In the genomic region with DNA sequence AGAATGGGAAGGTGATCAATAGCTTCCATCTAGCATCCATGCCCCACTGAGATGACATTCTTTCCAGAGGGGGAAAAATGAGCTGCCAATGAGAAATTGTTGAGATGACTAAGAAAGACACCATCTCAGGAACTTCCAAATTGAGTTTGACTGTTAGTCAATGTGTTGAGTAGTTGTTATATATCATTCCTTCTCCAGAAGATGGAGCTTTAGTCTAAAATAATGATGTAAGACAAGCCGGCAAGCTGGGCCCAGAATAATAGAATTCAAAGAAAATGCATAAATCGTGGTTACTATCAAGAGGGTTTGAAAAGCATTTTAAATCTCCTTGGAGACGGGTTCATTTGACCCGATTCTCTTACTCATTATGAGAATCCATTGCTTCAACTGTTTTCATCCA, we compare ENCODE assay signal across 10 cellular contexts.
A peak's percentile ranks its signal among the peaks of the same experiment; 100 is the strongest.
DNase-seq lines count a peak whose midpoint lies in the region; ATAC-seq, FAIRE-seq and TF ChIP-seq lines count a peak whose summit lies in the region.
"Had no signal": no experiment of that assay in that cellular context is flagged by ENCODE, and none has a peak within 500 bp of the region (broad histone marks: within the 10 kb centered on the region; RNA-seq: fewer than 3 reads in every experiment).

No MANE protein-coding gene starts in this region.

- H3K27me3 ChIP-seq in GM12878 (replicated peaks in 1 of 2; ENCODE audit: control insufficient read depth in 2 of 2, insufficient read depth in 2 of 2, low read length in 1 of 2) (no peaks in the 10 kb centered on the region), mesenchymal stem cell (ENCODE audit: control insufficient read depth in 1 of 2, insufficient read depth in 1 of 2, low read length in 2 of 2) (no peaks in the 10 kb centered on the region), gastrocnemius medialis (no peaks in the 10 kb centered on the region)

- H3K4me3 Mint-ChIP-seq in naive B cell, result peak overlapping the region in 1 of 8 donors; percentile 19
- H3K4me3 Mint-ChIP-seq: dendritic cell treated with granulocyte-macrophage colony-stimulating factor and Interleukin-4, amounts not matched to agents 40 ng/mL and 50 ng/mL, for 4 days; nephron progenitor cell had no signal

- H2BK15ac ChIP-seq in mesenchymal stem cell (ENCODE audit: low read depth, poor library complexity, severe bottlenecking), result no peak overlapping the region

- no TSS peak for BruUV-seq in GM12878 (replicated peaks; lab: Mats Ljungman, UMichigan)

- H2AFZ ChIP-seq in GM12878 (ENCODE audit: control insufficient read depth, low read depth, low read length) (peak overlapping the region; percentile 5; the same call in 1 of the 2 replicates), mesenchymal stem cell (ENCODE audit: low read depth, low read length) (no peak overlapping the region)

- ATAC-seq in GM12878 (peak; percentile 9; the same call in 1 of the 3 replicates), naive B cell (ENCODE audit: low read depth in 2 of 2) (peak; percentile 42 to 54), HG02870 (IDR thresholded peaks at IDR 0.05; ENCODE audit: unreplicated experiment) (no peak), gastrocnemius medialis (no peak), HG03571 (IDR thresholded peaks at IDR 0.05; ENCODE audit: unreplicated experiment) (no peak)

- no peaks in the 10 kb centered on the region for H3K79me1 ChIP-seq in mesenchymal stem cell (replicated peaks; ENCODE audit: low read length, poor library complexity, severe bottlenecking)

- RAD21 ChIA-PET in GM12878 (lab: Charles Lee; ENCODE audit: unreplicated experiment), result interaction anchor here (0.6 to 10.2 kb wide), 18 partner anchors 9 to 422 kb away, joined by 3 to 143 read pairs (median 6); partner anchors contain the start of gene GRIN2A

- H3K18ac ChIP-seq in mesenchymal stem cell (ENCODE audit: low read depth in 1 of 2, low read length in 2 of 2), result no peak overlapping the region

- no peak overlapping the region for H4K8ac ChIP-seq in mesenchymal stem cell (ENCODE audit: low read length)

- no peaks in the 10 kb centered on the region for H3K36me3 ChIP-seq in GM12878 (ENCODE audit: control insufficient read depth in 2 of 2, insufficient read depth in 2 of 2, low read length in 1 of 2)
- H3K36me3 ChIP-seq in mesenchymal stem cell (ENCODE audit: control insufficient read depth in 1 of 2, insufficient read depth in 2 of 2, low read depth in 1 of 2, low read length in 2 of 2), result no peaks in the 10 kb centered on the region
- no peaks in the 10 kb centered on the region for H3K36me3 ChIP-seq in gastrocnemius medialis

- H2BK5ac ChIP-seq in mesenchymal stem cell (ENCODE audit: low read depth, low read length, poor library complexity, severe bottlenecking), result no peak overlapping the region

- H3K4me3 ChIP-seq in GM12878 (no peak overlapping the region), mesenchymal stem cell (ENCODE audit: insufficient read depth in 1 of 2, low read depth in 1 of 2, low read length in 2 of 2) (no peak overlapping the region), gastrocnemius medialis (no peak overlapping the region)

- DNase-seq in GM10266 (ENCODE audit: extremely low spot score) (peak; percentile 17), LHCN-M2 (ENCODE audit: low read depth) (peak; percentile 8), GM12878 (ENCODE audit: low read depth, low spot score) (no peak), naive B cell (peak; percentile 24), mesenchymal stem cell (no peak), gastrocnemius medialis (no peak)
- DNase-seq: nephron progenitor cell had no signal

- in situ Hi-C loops in GM12878 (cut with MboI) (loop anchor here (5.0 to 25.0 kb wide), 3 partner anchors 192 to 572 kb away; partner anchors contain the start of genes CIITA and NUBP1), gastrocnemius medialis (cut with MboI; ENCODE audit: low sequenced_read_pairs in 4 of 4) (no loop called here)

- 26% methylated on average over 4 of the region's 4 CpGs for WGBS in GM12878 (ENCODE audit: insufficient coverage, insufficient replicate concordance, low lambda C conversion rate, missing lambda C conversion rate)
- WGBS in mesenchymal stem cell, result 85% methylated on average over 3 of the region's 4 CpGs

- H2AK5ac ChIP-seq in mesenchymal stem cell (ENCODE audit: low read length, severe bottlenecking), result no peak overlapping the region

- no peaks in the 10 kb centered on the region for H4K20me1 ChIP-seq in GM12878 (ENCODE audit: control insufficient read depth, insufficient read depth)

- no peaks in the 10 kb centered on the region for H3K79me2 ChIP-seq in GM12878 (ENCODE audit: control insufficient read depth, insufficient read depth, low read length)

- H3K27ac ChIP-seq in GM12878 (ENCODE audit: control insufficient read depth, insufficient read depth) (no peak overlapping the region), mesenchymal stem cell (ENCODE audit: low read length, poor library complexity, severe bottlenecking) (no peak overlapping the region), gastrocnemius medialis (no peak overlapping the region)

- H3K9me3 Mint-ChIP-seq in naive B cell, result peaks cover 0 to 2% (median 0%) of the 10 kb centered on the region in 7 donors
- H3K9me3 Mint-ChIP-seq: dendritic cell treated with granulocyte-macrophage colony-stimulating factor and Interleukin-4, amounts not matched to agents 40 ng/mL and 50 ng/mL, for 4 days; nephron progenitor cell had no signal

- H3K14ac ChIP-seq in mesenchymal stem cell (ENCODE audit: low read length in 2 of 2), result no peak overlapping the region

- peaks cover 28 to 43% (median 33%) of the 10 kb centered on the region in 3 donors for H3K4me1 Mint-ChIP-seq in naive B cell

- intact Hi-C loops in GM12878 (cut with micrococcal nuclease; ENCODE audit: unreplicated experiment), result loop anchor here (1.0 to 5.0 kb wide), 4 partner anchors 57 to 422 kb away; partner anchors contain the start of gene ATF7IP2
- intact Hi-C loops in gastrocnemius medialis (cut with DNase I; ENCODE audit: low total_unique reads), result no loop called here

- peak; percentile 63 for TF ChIP-seq RAD21 in GM12878 (IDR thresholded peaks at IDR 0.05; ENCODE audit: insufficient read depth, low read depth, low read length)

- peak; percentile 91 for FAIRE-seq in GM12878 (lab: Jason Lieb, UNC)

- no peak overlapping the region for H3K23ac ChIP-seq in mesenchymal stem cell (ENCODE audit: low read length in 2 of 2)

- H3K27me3 Mint-ChIP-seq in naive B cell, result no peaks in the 10 kb centered on the region
- H3K27me3 Mint-ChIP-seq: dendritic cell treated with granulocyte-macrophage colony-stimulating factor and Interleukin-4, amounts not matched to agents 40 ng/mL and 50 ng/mL, for 4 days had no signal

- SMC1A ChIA-PET in GM12878 (lab: Charles Lee; ENCODE audit: uncharacterized antibody, unreplicated experiment), result interaction anchor here (0.6 to 8.8 kb wide), 27 partner anchors 8 to 650 kb away, joined by 3 to 139 read pairs (median 4); partner anchors contain the start of gene GRIN2A

- peak overlapping the region in 5 of 6 donors; percentile 0 to 78 (median 27) for H3K27ac Mint-ChIP-seq in naive B cell
- H3K27ac Mint-ChIP-seq: dendritic cell treated with granulocyte-macrophage colony-stimulating factor and Interleukin-4, amounts not matched to agents 40 ng/mL and 50 ng/mL, for 4 days; nephron progenitor cell had no signal

- H3K4me2 ChIP-seq in GM12878 (ENCODE audit: control insufficient read depth, insufficient read depth), result no peak overlapping the region
- no peak overlapping the region for H3K4me2 ChIP-seq in mesenchymal stem cell (ENCODE audit: low read length, poor library complexity, severe bottlenecking)

- no peak overlapping the region for H3K9ac ChIP-seq in GM12878 (ENCODE audit: control insufficient read depth, insufficient read depth, low read length)
- H3K9ac ChIP-seq in mesenchymal stem cell (ENCODE audit: low read length), result no peak overlapping the region

- H3K4ac ChIP-seq in mesenchymal stem cell (ENCODE audit: low read depth in 1 of 2, low read length in 2 of 2), result no peak overlapping the region

- POLR2A ChIA-PET in GM12878 (lab: Charles Lee), result interaction anchor here (1.3 to 2.8 kb wide), 5 partner anchors 18 to 200 kb away, joined by 3 to 15 read pairs (median 9); no protein-coding TSS in a partner anchor

- CTCF ChIA-PET in GM12878 (lab: Yijun Ruan, JAX), result interaction anchor here (0.6 to 13.8 kb wide), 17 partner anchors 9 to 423 kb away, joined by 3 to 196 read pairs (median 6); partner anchors contain the start of gene ATF7IP2

- H2BK12ac ChIP-seq in mesenchymal stem cell (ENCODE audit: low read length in 2 of 2), result no peak overlapping the region

- H2BK120ac ChIP-seq in mesenchymal stem cell (ENCODE audit: low read depth, low read length), result no peak overlapping the region

- peaks cover 13% of the 10 kb centered on the region for H3K4me1 ChIP-seq in GM12878 (ENCODE audit: control insufficient read depth, insufficient read depth, low read length)
- no peaks in the 10 kb centered on the region for H3K4me1 ChIP-seq in mesenchymal stem cell (ENCODE audit: control insufficient read depth, insufficient read depth, low read depth, low read length)
- no peaks in the 10 kb centered on the region for H3K4me1 ChIP-seq in gastrocnemius medialis

- no peak for TF ChIP-seq EP300 in GM12878 (IDR thresholded peaks at IDR 0.05; ENCODE audit: borderline replicate concordance in 1 of 2, control insufficient read depth in 1 of 2, low read depth in 2 of 2, low read length in 2 of 2)

- no peak overlapping the region for H4K91ac ChIP-seq in mesenchymal stem cell (ENCODE audit: low read length)

- H3K36me3 Mint-ChIP-seq in naive B cell, result no peaks in the 10 kb centered on the region

- H3K9me3 ChIP-seq in GM12878 (replicated peaks; ENCODE audit: control insufficient read depth, insufficient read depth, low read length), result no peaks in the 10 kb centered on the region; the same call in 2 of the 3 replicates
- H3K9me3 ChIP-seq in mesenchymal stem cell (ENCODE audit: control insufficient read depth, low read length), result no peaks in the 10 kb centered on the region
- H3K9me3 ChIP-seq in gastrocnemius medialis, result no peaks in the 10 kb centered on the region

- TF ChIP-seq CTCF in GM10266 (IDR thresholded peaks at IDR 0.05; ENCODE audit: control insufficient read depth, insufficient read depth, low read depth, missing control alignments), result peak; percentile 29
- peak; percentile 9 to 52 (median 29); a peak in 4 of 6 replicates for TF ChIP-seq CTCF in GM12878 (IDR thresholded peaks at IDR 0.05 in 2 of 3, conservative IDR thresholded peaks at IDR 0.05 in 1 of 3; ENCODE audit: control insufficient read depth in 2 of 3, extremely low read depth in 1 of 3, insufficient read depth in 1 of 3, low read depth in 3 of 3, low read length in 3 of 3)
- no peak for TF ChIP-seq CTCF in gastrocnemius medialis (IDR thresholded peaks at IDR 0.05 in 4 of 5, conservative IDR thresholded peaks at IDR 0.05 in 1 of 5)

- TF ChIP-seq POLR2A in GM12878 (IDR thresholded peaks at IDR 0.05; ENCODE audit: low read depth, low read length) (no peak), gastrocnemius medialis (IDR thresholded peaks at IDR 0.05) (no peak)

TF ChIP-seq in GM12878, 131 proteins besides CTCF, POLR2A, EP300 and RAD21 (continues in another document):
- TF ChIP-seq EED (IDR thresholded peaks at IDR 0.05; ENCODE audit: low read depth) (0 out of 2 replicates have a peak, but pooled peaks have one; percentile 26), IKZF1 (conservative IDR thresholded peaks at IDR 0.05) (peak; percentile 33; the same call in 1 of the 2 replicates), SMC3 (IDR thresholded peaks at IDR 0.05; ENCODE audit: borderline replicate concordance, low read length) (peak; percentile 56; the same call in 1 of the 2 replicates), WRNIP1 (IDR thresholded peaks at IDR 0.05; ENCODE audit: borderline replicate concordance, low read depth, low read length) (no peak)

Comparison
In these comparisons a context has a peak if more than half of its experiments do, and no peak if none do; other contexts are left out.
1. DNase-seq: peak in GM10266 (single experiment), LHCN-M2 (single experiment) and naive B cell (single experiment); none in GM12878 (single experiment), mesenchymal stem cell (single experiment) and gastrocnemius medialis (0 of 2).
2. CTCF ChIP-seq: peak in GM10266 (single experiment) and GM12878 (3 of 3); none in gastrocnemius medialis (0 of 5).
3. ATAC-seq: peak in GM12878 (single experiment) and naive B cell (2 of 2); none in HG02870 (single experiment), gastrocnemius medialis (0 of 2) and HG03571 (single experiment).